8 cellular contexts compared by ENCODE assay signal in the genomic region with DNA sequence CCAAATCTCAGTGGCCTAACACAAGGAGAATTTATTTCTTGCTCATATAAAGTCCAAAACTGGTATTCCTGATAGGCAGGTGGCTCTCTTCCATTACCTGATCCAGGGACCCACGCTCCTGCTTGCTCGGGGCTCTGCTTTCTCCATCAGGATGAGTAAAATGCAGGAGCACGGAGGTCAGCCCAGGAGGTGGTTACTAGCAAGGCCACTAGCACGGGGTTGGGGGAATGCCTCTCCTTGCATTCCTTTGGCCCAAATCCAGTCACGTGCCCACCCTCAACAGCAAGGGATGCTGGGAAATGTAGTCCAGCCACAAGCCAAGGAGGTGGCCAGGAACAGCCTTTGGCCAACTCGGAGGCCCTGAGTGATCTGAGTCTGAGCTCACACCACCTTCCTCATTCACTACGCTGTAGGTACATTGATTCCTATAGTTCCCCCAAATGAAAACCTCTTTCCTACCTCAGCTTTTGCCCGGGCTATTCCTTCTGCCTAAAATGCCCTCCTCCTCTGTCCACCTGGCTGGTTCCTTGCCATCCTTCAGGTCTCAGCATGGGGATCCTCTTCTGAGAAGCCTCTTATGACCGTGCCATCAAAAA. TPM values are rescaled to one million over a fixed set of nuclear protein-coding genes. Genes with fewer than 3 reads are reported as not detected.
DNase-seq lines count a peak whose midpoint lies in the region; ATAC-seq and TF ChIP-seq lines count a peak whose summit lies in the region.

No MANE protein-coding gene starts in this region.

- no peaks in the 10 kb centered on the region for H3K36me3 Mint-ChIP-seq in activated naive CD4-positive, alpha-beta T cell treated with anti-CD3 and anti-CD28 coated beads, Interleukin-2, amount 50 U/mL, for 72 hours
- no peaks in the 10 kb centered on the region for H3K36me3 Mint-ChIP-seq in activated naive CD4-positive, alpha-beta T cell treated with anti-CD3 and anti-CD28 coated beads, Interleukin-2, amount 10 ng/mL, durations not matched to agents 7 days and 5 days
- H3K36me3 Mint-ChIP-seq in mesothelial cell of epicardium, result no peaks in the 10 kb centered on the region

- TF ChIP-seq CTCF in mesothelial cell of epicardium (IDR thresholded peaks at IDR 0.05; ENCODE audit: unreplicated experiment), result no peak

- H3K27me3 Mint-ChIP-seq in activated naive CD4-positive, alpha-beta T cell treated with anti-CD3 and anti-CD28 coated beads, Interleukin-2, amount 10 ng/mL, durations not matched to agents 7 days and 5 days, result peaks cover 19% of the 10 kb centered on the region
- no peaks in the 10 kb centered on the region for H3K27me3 Mint-ChIP-seq in mesothelial cell of epicardium (ENCODE audit: low read depth)

- no peaks in the 10 kb centered on the region for H3K36me3 ChIP-seq in ectodermal cell (ENCODE audit: control insufficient read depth, insufficient read depth, low read length)

- no peak overlapping the region for H3K27ac Mint-ChIP-seq in activated naive CD4-positive, alpha-beta T cell treated with anti-CD3 and anti-CD28 coated beads, Interleukin-2, amount 50 U/mL, for 72 hours
- H3K27ac Mint-ChIP-seq in activated naive CD4-positive, alpha-beta T cell treated with anti-CD3 and anti-CD28 coated beads, Interleukin-2, amount 10 ng/mL, durations not matched to agents 7 days and 5 days, result no peak overlapping the region
- peak overlapping the region; percentile 15 for H3K27ac Mint-ChIP-seq in mesothelial cell of epicardium

- peak overlapping the region; percentile 39 for H3K4me3 ChIP-seq in ectodermal cell (ENCODE audit: insufficient read depth, low read depth, low read length)

- 33 to 34% methylated on average over 9 of the region's 9 CpGs for WGBS in ectodermal cell, 2 experiments

- CTCF ChIA-PET in activated naive CD4-positive, alpha-beta T cell treated with anti-CD3 and anti-CD28 coated beads, Interleukin-2, amount 10 ng/mL, durations not matched to agents 7 days and 5 days (lab: Charles Lee), result no interaction called here

- H3K9me3 ChIP-seq in ectodermal cell (ENCODE audit: control insufficient read depth, low read length), result no peaks in the 10 kb centered on the region

- H3K9me3 Mint-ChIP-seq in activated naive CD4-positive, alpha-beta T cell treated with anti-CD3 and anti-CD28 coated beads, Interleukin-2, amount 50 U/mL, for 72 hours, result no peaks in the 10 kb centered on the region
- H3K9me3 Mint-ChIP-seq in activated naive CD4-positive, alpha-beta T cell treated with anti-CD3 and anti-CD28 coated beads, Interleukin-2, amount 10 ng/mL, durations not matched to agents 7 days and 5 days, result no peaks in the 10 kb centered on the region
- H3K9me3 Mint-ChIP-seq in mesothelial cell of epicardium, result no peaks in the 10 kb centered on the region

- ATAC-seq in activated naive CD4-positive, alpha-beta T cell treated with anti-CD3 and anti-CD28 coated beads, Interleukin-2, amount 50 U/mL, for 72 hours, result peak; percentile 52 to 66

- peaks cover 3% of the 10 kb centered on the region for H3K4me1 Mint-ChIP-seq in activated naive CD4-positive, alpha-beta T cell treated with anti-CD3 and anti-CD28 coated beads, Interleukin-2, amount 10 ng/mL, durations not matched to agents 7 days and 5 days
- H3K4me1 Mint-ChIP-seq in mesothelial cell of epicardium, result peaks cover 4% of the 10 kb centered on the region

- H3K4me3 Mint-ChIP-seq in activated naive CD4-positive, alpha-beta T cell treated with anti-CD3 and anti-CD28 coated beads, Interleukin-2, amount 10 ng/mL, durations not matched to agents 7 days and 5 days, result no peak overlapping the region
- peak overlapping the region; percentile 60 for H3K4me3 Mint-ChIP-seq in mesothelial cell of epicardium

- peaks cover 3% of the 10 kb centered on the region for H3K4me1 ChIP-seq in ectodermal cell (ENCODE audit: control insufficient read depth, insufficient read depth, low read length)

- H3K27me3 ChIP-seq in ectodermal cell (ENCODE audit: control insufficient read depth, insufficient read depth, low read length, poor library complexity, severe bottlenecking), result no peaks in the 10 kb centered on the region

- H3K27ac ChIP-seq in ectodermal cell (ENCODE audit: insufficient read depth, low read depth, low read length, poor library complexity, severe bottlenecking), result peak overlapping the region; percentile 44

- no peak for DNase-seq in activated naive CD4-positive, alpha-beta T cell treated with anti-CD3 and anti-CD28 coated beads, Interleukin-2, amount 50 U/mL, for 72 hours (ENCODE audit: low spot score in 2 of 2)
- DNase-seq in activated naive CD4-positive, alpha-beta T cell treated with anti-CD3 and anti-CD28 coated beads, Interleukin-2, amount 10 ng/mL, durations not matched to agents 7 days and 5 days, result no peak
- DNase-seq in NCI-H526 (lab: John Stamatoyannopoulos, UW) (peak; percentile 50 to 68), mesothelial cell of epicardium (ENCODE audit: low spot score in 2 of 2, unreplicated experiment in 2 of 2) (peak; percentile 38 to 64), NCI-H2107 (lab: John Stamatoyannopoulos, UW) (no peak), dedifferentiated amniotic fluid mesenchymal stem cell (ENCODE audit: extremely low spot score) (no peak), NCI-H2171 treated with DMSO at 0.1 percent for 48 hours (lab: John Stamatoyannopoulos, UW) (no peak)

RNA-seq across cellular contexts. Expression of a gene that starts 38.3 kb away (rescaled TPM):
- 10 to 100 TPM; 48.9 to 52.7 TPM for total RNA-seq in activated naive CD4-positive, alpha-beta T cell treated with anti-CD3 and anti-CD28 coated beads, Interleukin-2, amount 50 U/mL, for 72 hours
- 54.5 TPM for polyA plus RNA-seq in ectodermal cell (2013, experiment 1 of 4)
- 63.8 TPM for polyA plus RNA-seq in ectodermal cell (2013, experiment 2 of 4)
- 32.6 TPM for polyA plus RNA-seq in ectodermal cell (2013, experiment 3 of 4)
- 37.2 TPM for polyA plus RNA-seq in ectodermal cell (2013, experiment 4 of 4)
- total RNA-seq in mesothelial cell of epicardium, result 76.7 to 80.6 TPM (median 78.9 TPM) in 3 replicates

Comparison
In these comparisons a context has a peak if more than half of its experiments do, and no peak if none do; other contexts are left out.
1. DNase-seq: peak in NCI-H526 (2 of 2) and mesothelial cell of epicardium (2 of 2); none in activated naive CD4-positive, alpha-beta T cell treated with anti-CD3 and anti-CD28 coated beads, Interleukin-2, amount 50 U/mL, for 72 hours (0 of 2), activated naive CD4-positive, alpha-beta T cell treated with anti-CD3 and anti-CD28 coated beads, Interleukin-2, amount 10 ng/mL, durations not matched to agents 7 days and 5 days (single experiment), NCI-H2107 (single experiment), dedifferentiated amniotic fluid mesenchymal stem cell (single experiment) and NCI-H2171 treated with DMSO at 0.1 percent for 48 hours (single experiment).